Comparison of ENCODE assay signal across 6 cellular contexts in genomic region chr19:2150794-2151338, GRCh38. TPM values are rescaled to one million over a fixed set of nuclear protein-coding genes. Genes with fewer than 3 reads are reported as not detected.
DNase-seq lines count a peak whose midpoint lies in the region; TF ChIP-seq lines count a peak whose summit lies in the region.

No MANE protein-coding gene starts in this region.

- peaks cover 0 to 40% of the 10 kb centered on the region in 2 donors for H3K4me1 ChIP-seq in right atrium auricular region
- peaks cover 0 to 45% (median 28%) of the 10 kb centered on the region in 4 donors for H3K4me1 ChIP-seq in tibial artery

- H3K9me3 ChIP-seq in right atrium auricular region = no peaks in the 10 kb centered on the region
- H3K9me3 ChIP-seq in tibial artery = no peaks in the 10 kb centered on the region

- peak; percentile 31 for DNase-seq in activated CD4-positive, alpha-beta T cell treated with anti-CD3 and anti-CD28 coated beads for 48 hours
- no peak for DNase-seq in activated CD4-positive, alpha-beta T cell treated with anti-CD3 and anti-CD28 coated beads for 1 hour
- peak; percentile 16 for DNase-seq in T-helper 9 cell
- DNase-seq in right atrium auricular region (ENCODE audit: low spot score) = no peak
- DNase-seq in tibial artery = no peak
- DNase-seq in foreskin melanocyte = no peak

- H3K4me3 ChIP-seq in right atrium auricular region (peak overlapping the region; percentile 85 to 97), tibial artery (peak overlapping the region; percentile 68 to 92)

- H3K36me3 ChIP-seq in right atrium auricular region (no peaks in the 10 kb centered on the region), tibial artery (peaks cover 0 to 7% (median 0%) of the 10 kb centered on the region in 3 donors)

- intact Hi-C loops in tibial artery (cut with DNase I; ENCODE audit: low total_unique reads) = loop anchor here (5.0 kb wide), 2 partner anchors 121 to 241 kb away; no protein-coding TSS in a partner anchor

- H3K27ac ChIP-seq in right atrium auricular region (peak overlapping the region; percentile 89 to 92), tibial artery (peak overlapping the region; percentile 73 to 82)

- H3K27me3 ChIP-seq in right atrium auricular region (no peaks in the 10 kb centered on the region), tibial artery (no peaks in the 10 kb centered on the region)

- TF ChIP-seq CTCF in right atrium auricular region (IDR thresholded peaks at IDR 0.05) (no peak), tibial artery (IDR thresholded peaks at IDR 0.05) (no peak)

RNA-seq across cellular contexts. Expression of gene AP3D1, which starts 0.5 kb away (rescaled TPM):
- 10 to 100 TPM; 82.7 to 95.8 TPM for total RNA-seq in right atrium auricular region

RNA-seq across cellular contexts. Expression of gene DOT1L, which starts 12.9 kb away (rescaled TPM):
- 10 to 100 TPM in 1 of 2 donors, 1 to 10 TPM in 1; 6.7 to 10.3 TPM for total RNA-seq in right atrium auricular region

RNA-seq across cellular contexts. Expression of gene IZUMO4, which starts 54.2 kb away (rescaled TPM):
- 1 to 10 TPM in 1 of 2 donors, under 1 TPM in 1; 0.67 to 1.4 TPM for total RNA-seq in right atrium auricular region

RNA-seq across cellular contexts. Expression of gene MOB3A, which starts 54.7 kb away (rescaled TPM):
- 10 to 100 TPM; 19.7 to 29.4 TPM for total RNA-seq in right atrium auricular region

Comparison
In these comparisons a context has a peak if more than half of its experiments do, and no peak if none do; other contexts are left out.
1. DNase-seq: peak in activated CD4-positive, alpha-beta T cell treated with anti-CD3 and anti-CD28 coated beads for 48 hours (single experiment) and T-helper 9 cell (single experiment); none in activated CD4-positive, alpha-beta T cell treated with anti-CD3 and anti-CD28 coated beads for 1 hour (single experiment), right atrium auricular region (single experiment), tibial artery (0 of 2) and foreskin melanocyte (single experiment).